In genomic region chr1:45522324-45523104, GRCh38 we compare ENCODE assay signal across 1 cellular context.
TF ChIP-seq lines count a peak whose summit lies in the region.

No MANE protein-coding gene starts in this region.

TF ChIP-seq in K562, 482 proteins besides CTCF, POLR2A, EP300 and RAD21 (continued from another document):
- TF ChIP-seq KAT2B (IDR thresholded peaks at IDR 0.05; ENCODE audit: low read depth, low read length), result no peak
- 0 out of 2 replicates have a peak, but pooled peaks have one; percentile 23 for TF ChIP-seq NR2C1 (IDR thresholded peaks at IDR 0.05)
- TF ChIP-seq NR2C1 (tag; IDR thresholded peaks at IDR 0.05), result no peak
- TF ChIP-seq ZNF212 (CRISPR knock-in tag; IDR thresholded peaks at IDR 0.05), result 0 out of 2 replicates have a peak, but pooled peaks have one; percentile 4
- TF ChIP-seq BRD9 (IDR thresholded peaks at IDR 0.05; ENCODE audit: low read depth, partially characterized antibody), result peak; percentile 51
- TF ChIP-seq ZNF12 (CRISPR knock-in tag; IDR thresholded peaks at IDR 0.05), result no peak
- TF ChIP-seq MIER1 (IDR thresholded peaks at IDR 0.05; ENCODE audit: low read depth), result 0 out of 2 replicates have a peak, but pooled peaks have one; percentile 2
- 0 out of 2 replicates have a peak, but pooled peaks have one; percentile 47 for TF ChIP-seq ZBTB49 (CRISPR knock-in tag; IDR thresholded peaks at IDR 0.05; ENCODE audit: borderline replicate concordance)
- TF ChIP-seq KLF13 (tag; IDR thresholded peaks at IDR 0.05; ENCODE audit: borderline replicate concordance, low read depth), result peak; percentile 43; the same call in 1 of the 2 replicates
- TF ChIP-seq POU5F1 (IDR thresholded peaks at IDR 0.05; ENCODE audit: borderline replicate concordance, low read depth, low read length, partially characterized antibody), result no peak
- TF ChIP-seq CXXC5 (CRISPR knock-in tag; IDR thresholded peaks at IDR 0.05), result peak; percentile 34; the same call in 1 of the 2 replicates
- TF ChIP-seq ATF7 (IDR thresholded peaks at IDR 0.05), result peak; percentile 13; the same call in 1 of the 2 replicates
- peak; percentile 71 for TF ChIP-seq PRDM10 (IDR thresholded peaks at IDR 0.05; ENCODE audit: partially characterized antibody)
- 0 out of 2 replicates have a peak, but pooled peaks have one; percentile 26 for TF ChIP-seq ZNF584 (CRISPR knock-in tag; IDR thresholded peaks at IDR 0.05; ENCODE audit: low read depth)
- TF ChIP-seq ZNF395 (CRISPR knock-in tag; IDR thresholded peaks at IDR 0.05), result peak; percentile 29; the same call in 1 of the 2 replicates
- peak; percentile 41 for TF ChIP-seq MGA (IDR thresholded peaks at IDR 0.05)
- TF ChIP-seq ZNF134 (CRISPR knock-in tag; conservative IDR thresholded peaks at IDR 0.05), result no peak
- 0 out of 2 replicates have a peak, but pooled peaks have one; percentile 9 for TF ChIP-seq NKRF (IDR thresholded peaks at IDR 0.05; ENCODE audit: borderline replicate concordance)
